In genomic region chr3:65018801-65019200, GRCh38 we compare ENCODE assay signal across 20 cellular contexts.
"Had no signal": no experiment of that assay in that cellular context is flagged by ENCODE, and none has a peak within 500 bp of the region (broad histone marks: within the 10 kb centered on the region; RNA-seq: fewer than 3 reads in every experiment).

No MANE protein-coding gene starts in this region.

- H3K27me3 Mint-ChIP-seq: activated B cell treated with CpG ODN at 0.5 μM for 24 hours; activated CD4-positive, alpha-beta memory T cell treated with anti-CD3 and anti-CD28 coated beads, Interleukin-2, amount 10 ng/mL, durations not matched to agents 7 days and 5 days; activated CD8-positive, alpha-beta memory T cell treated with anti-CD3 and anti-CD28 coated beads, Interleukin-2, amount 10 ng/mL, durations not matched to agents 7 days and 5 days; activated naive CD8-positive, alpha-beta T cell treated with anti-CD3 and anti-CD28 coated beads for 36 hours; memory B cell; naive thymus-derived CD4-positive, alpha-beta T cell had no signal

- H3K4me3 Mint-ChIP-seq: activated B cell treated with CpG ODN at 0.5 μM for 24 hours; activated CD4-positive, alpha-beta memory T cell treated with anti-CD3 and anti-CD28 coated beads, Interleukin-2, amount 10 ng/mL, durations not matched to agents 7 days and 5 days; activated CD8-positive, alpha-beta memory T cell treated with anti-CD3 and anti-CD28 coated beads, Interleukin-2, amount 10 ng/mL, durations not matched to agents 7 days and 5 days; activated naive CD8-positive, alpha-beta T cell treated with anti-CD3 and anti-CD28 coated beads for 36 hours; memory B cell; naive thymus-derived CD4-positive, alpha-beta T cell; stimulated activated effector memory CD8-positive, alpha-beta T cell treated with anti-CD3 and anti-CD28 coated beads, Interleukin-12 subunit alpha, Interleukin-12 subunit beta, amount 100 ng/mL, for 72 hours; T-helper 2 cell treated with Interferon-gamma antibody and Interleukin-4, amounts not matched to agents 5 μg/mL and 100 μg/mL, for 36 hours had no signal

- H3K4me1 ChIP-seq: parathyroid adenoma, upper lobe of left lung had no signal

- H3K9me3 Mint-ChIP-seq: activated CD4-positive, alpha-beta memory T cell treated with anti-CD3 and anti-CD28 coated beads, Interleukin-2, amount 10 ng/mL, durations not matched to agents 7 days and 5 days; activated naive CD8-positive, alpha-beta T cell treated with anti-CD3 and anti-CD28 coated beads for 36 hours had no signal

- H3K27ac Mint-ChIP-seq: activated B cell treated with CpG ODN at 0.5 μM for 24 hours; activated CD4-positive, alpha-beta memory T cell treated with anti-CD3 and anti-CD28 coated beads, Interleukin-2, amount 10 ng/mL, durations not matched to agents 7 days and 5 days; activated CD8-positive, alpha-beta memory T cell treated with anti-CD3 and anti-CD28 coated beads, Interleukin-2, amount 10 ng/mL, durations not matched to agents 7 days and 5 days; activated naive CD8-positive, alpha-beta T cell treated with anti-CD3 and anti-CD28 coated beads for 36 hours; memory B cell; naive thymus-derived CD4-positive, alpha-beta T cell; stimulated activated effector memory CD8-positive, alpha-beta T cell treated with anti-CD3 and anti-CD28 coated beads, Interleukin-12 subunit alpha, Interleukin-12 subunit beta, amount 100 ng/mL, for 72 hours; T-helper 2 cell treated with Interferon-gamma antibody and Interleukin-4, amounts not matched to agents 5 μg/mL and 100 μg/mL, for 36 hours had no signal

- DNase-seq: activated B cell treated with CpG ODN at 0.5 μM for 24 hours; activated CD4-positive, alpha-beta memory T cell treated with anti-CD3 and anti-CD28 coated beads, Interleukin-2, amount 10 ng/mL, durations not matched to agents 7 days and 5 days; activated CD4-positive, alpha-beta T cell treated with anti-CD3 and anti-CD28 coated beads for 4 hours; activated CD8-positive, alpha-beta memory T cell treated with anti-CD3 and anti-CD28 coated beads, Interleukin-2, amount 10 ng/mL, durations not matched to agents 7 days and 5 days; activated naive CD8-positive, alpha-beta T cell treated with anti-CD3 and anti-CD28 coated beads for 36 hours; amniotic stem cell; effector memory CD4-positive, alpha-beta T cell; hippocampal formation; islet precursor cell; naive thymus-derived CD4-positive, alpha-beta T cell; sigmoid colon; stimulated activated CD4-positive, alpha-beta T cell treated with anti-CD3 and anti-CD28 coated beads, Interleukin-4, amount 100 ng/mL, for 24 hours; stomach; upper lobe of left lung had no signal

- H3K36me3 ChIP-seq: cardiac muscle cell, sigmoid colon, stomach, upper lobe of left lung had no signal

- H3K27me3 ChIP-seq: cardiac muscle cell, sigmoid colon, stomach, upper lobe of left lung had no signal

- H3K9me3 ChIP-seq: sigmoid colon, stomach, upper lobe of left lung had no signal

- H3K4me3 ChIP-seq: cardiac muscle cell, sigmoid colon, stomach, upper lobe of left lung had no signal

- H3K79me2 ChIP-seq: parathyroid adenoma had no signal

- H2AFZ ChIP-seq: parathyroid adenoma had no signal

- H3K4me1 Mint-ChIP-seq: activated B cell treated with CpG ODN at 0.5 μM for 24 hours; activated CD4-positive, alpha-beta memory T cell treated with anti-CD3 and anti-CD28 coated beads, Interleukin-2, amount 10 ng/mL, durations not matched to agents 7 days and 5 days; activated CD8-positive, alpha-beta memory T cell treated with anti-CD3 and anti-CD28 coated beads, Interleukin-2, amount 10 ng/mL, durations not matched to agents 7 days and 5 days; activated naive CD8-positive, alpha-beta T cell treated with anti-CD3 and anti-CD28 coated beads for 36 hours; memory B cell; naive thymus-derived CD4-positive, alpha-beta T cell; stimulated activated effector memory CD8-positive, alpha-beta T cell treated with anti-CD3 and anti-CD28 coated beads, Interleukin-12 subunit alpha, Interleukin-12 subunit beta, amount 100 ng/mL, for 72 hours had no signal

- H3K27ac ChIP-seq: cardiac muscle cell, epithelial cell of prostate, parathyroid adenoma, upper lobe of left lung had no signal

- H3K36me3 Mint-ChIP-seq: activated CD8-positive, alpha-beta memory T cell treated with anti-CD3 and anti-CD28 coated beads, Interleukin-2, amount 10 ng/mL, durations not matched to agents 7 days and 5 days; activated naive CD8-positive, alpha-beta T cell treated with anti-CD3 and anti-CD28 coated beads for 36 hours; memory B cell; naive thymus-derived CD4-positive, alpha-beta T cell; stimulated activated effector memory CD8-positive, alpha-beta T cell treated with anti-CD3 and anti-CD28 coated beads, Interleukin-12 subunit alpha, Interleukin-12 subunit beta, amount 100 ng/mL, for 72 hours had no signal
